11 cellular contexts compared by ENCODE assay signal in genomic region chr6:41373919-41374617, GRCh38. TPM values are rescaled to one million over a fixed set of nuclear protein-coding genes. Genes with fewer than 3 reads are reported as not detected.
A peak's percentile ranks its signal among the peaks of the same experiment; 100 is the strongest.
DNase-seq lines count a peak whose midpoint lies in the region; ATAC-seq lines count a peak whose summit lies in the region.
"Had no signal": no experiment of that assay in that cellular context is flagged by ENCODE, and none has a peak within 500 bp of the region (broad histone marks: within the 10 kb centered on the region; RNA-seq: fewer than 3 reads in every experiment).

No MANE protein-coding gene starts in this region.

- H3K36me3 Mint-ChIP-seq in naive thymus-derived CD8-positive, alpha-beta T cell = no peaks in the 10 kb centered on the region

- H3K4me1 Mint-ChIP-seq in naive thymus-derived CD8-positive, alpha-beta T cell = peaks cover 29 to 49% (median 41%) of the 10 kb centered on the region in 4 donors

- no peaks in the 10 kb centered on the region for H3K9me3 ChIP-seq in HUES48 (ENCODE audit: control insufficient read depth, insufficient read depth, low read length)

- H3K4me1 ChIP-seq in HUES48 (ENCODE audit: control insufficient read depth, insufficient read depth, low read length) = peaks cover 47% of the 10 kb centered on the region

- no peak for ATAC-seq in naive thymus-derived CD8-positive, alpha-beta T cell
- no peak for ATAC-seq in HG03280 (IDR thresholded peaks at IDR 0.05; ENCODE audit: unreplicated experiment)

- no peaks in the 10 kb centered on the region for H3K9me3 Mint-ChIP-seq in naive thymus-derived CD8-positive, alpha-beta T cell

- peak overlapping the region; percentile 37; the same call in 1 of the 2 replicates for H3K4me3 ChIP-seq in HUES48 (ENCODE audit: low read depth, low read length)

- no peaks in the 10 kb centered on the region for H3K36me3 ChIP-seq in HUES48 (ENCODE audit: control insufficient read depth, insufficient read depth, low read length)

- in situ Hi-C loops in KBM-7 (cut with MboI; ENCODE audit: low pct_unique_long_range_greater_than_20kb, low sequenced_read_pairs) = loop anchor here (10.0 kb wide), 2 partner anchors 221 to 301 kb away; no protein-coding TSS in a partner anchor

- H3K27ac Mint-ChIP-seq in naive thymus-derived CD8-positive, alpha-beta T cell = no peak overlapping the region

- no peak overlapping the region for H3K27ac ChIP-seq in HUES48 (ENCODE audit: low read depth, low read length)

- H3K27me3 Mint-ChIP-seq in naive thymus-derived CD8-positive, alpha-beta T cell = peaks cover 36 to 79% (median 66%) of the 10 kb centered on the region in 5 donors

- H3K9ac ChIP-seq in HUES48 (ENCODE audit: low read depth, low read length) = no peak overlapping the region

- peak overlapping the region; percentile 25 to 85 (median 69) for H3K4me3 Mint-ChIP-seq in naive thymus-derived CD8-positive, alpha-beta T cell

- POLR2A ChIA-PET in naive thymus-derived CD8-positive, alpha-beta T cell (lab: Charles Lee) = interaction anchor here (0.5 to 0.9 kb wide), 2 partner anchors 40 to 41 kb away, joined by 3 to 4 read pairs; no protein-coding TSS in a partner anchor

- DNase-seq in D341Med (ENCODE audit: low spot score) (peak; percentile 72), astrocyte of the hippocampus (ENCODE audit: low read depth, low spot score) (peak; percentile 38), KBM-7 (no peak), NOMO-1 (lab: John Stamatoyannopoulos, UW; ENCODE audit: unreplicated experiment in 2 of 2) (no peak), AG08396 (ENCODE audit: low spot score) (no peak)
- DNase-seq in naive thymus-derived CD8-positive, alpha-beta T cell = no peak
- DNase-seq: erythroblast, NCI-H187 treated with DMSO at 0.1 percent for 48 hours had no signal

- peaks cover 100% of the 10 kb centered on the region for H3K27me3 ChIP-seq in HUES48 (ENCODE audit: control insufficient read depth, insufficient read depth, low read length)

RNA-seq across cellular contexts. Expression of gene NCR2, which starts 38.7 kb away (rescaled TPM):
- total RNA-seq in naive thymus-derived CD8-positive, alpha-beta T cell = not detected
- polyA plus RNA-seq in naive thymus-derived CD8-positive, alpha-beta T cell = not detected
- total RNA-seq: lung microvascular endothelial cell had no signal

Comparison
In these comparisons a context has a peak if more than half of its experiments do, and no peak if none do; other contexts are left out.
1. DNase-seq: peak in D341Med (single experiment) and astrocyte of the hippocampus (single experiment); none in naive thymus-derived CD8-positive, alpha-beta T cell (0 of 10), KBM-7 (single experiment), NOMO-1 (0 of 2) and AG08396 (single experiment).